In genomic region chr21:31644648-31645047, GRCh38 we compare ENCODE assay signal across 15 cellular contexts.
"Had no signal": no experiment of that assay in that cellular context is flagged by ENCODE, and none has a peak within 500 bp of the region (broad histone marks: within the 10 kb centered on the region; RNA-seq: fewer than 3 reads in every experiment).

No MANE protein-coding gene starts in this region.

- H3K4me1 ChIP-seq: adrenal gland, SJCRH30, thyroid gland had no signal

- H3K4me3 ChIP-seq: adrenal gland, SJCRH30, thyroid gland had no signal

- H3K9me3 ChIP-seq: adrenal gland, SJCRH30, thyroid gland had no signal

- H3K4me1 Mint-ChIP-seq: activated CD4-positive, alpha-beta T cell treated with anti-CD3 and anti-CD28 coated beads, Interleukin-2, amount 10 ng/mL, durations not matched to agents 7 days and 5 days; activated T-helper 17 cell treated with anti-CD3 and anti-CD28 coated beads, Interleukin-2, amount 50 U/mL, for 72 hours; immature natural killer cell; nephron progenitor cell had no signal

- H3K9me3 Mint-ChIP-seq: activated CD4-positive, alpha-beta T cell treated with anti-CD3 and anti-CD28 coated beads, Interleukin-2, amount 10 ng/mL, durations not matched to agents 7 days and 5 days; activated naive CD4-positive, alpha-beta T cell treated with anti-CD3 and anti-CD28 coated beads for 36 hours; activated T-helper 17 cell treated with anti-CD3 and anti-CD28 coated beads, Interleukin-2, amount 50 U/mL, for 72 hours; immature natural killer cell had no signal

- H3K4me3 Mint-ChIP-seq: activated CD4-positive, alpha-beta T cell treated with anti-CD3 and anti-CD28 coated beads, Interleukin-2, amount 10 ng/mL, durations not matched to agents 7 days and 5 days; activated naive CD4-positive, alpha-beta T cell treated with anti-CD3 and anti-CD28 coated beads for 36 hours; activated T-helper 17 cell treated with anti-CD3 and anti-CD28 coated beads, Interleukin-2, amount 50 U/mL, for 72 hours; immature natural killer cell; nephron progenitor cell had no signal

- H3K27ac Mint-ChIP-seq: activated CD4-positive, alpha-beta T cell treated with anti-CD3 and anti-CD28 coated beads, Interleukin-2, amount 10 ng/mL, durations not matched to agents 7 days and 5 days; activated naive CD4-positive, alpha-beta T cell treated with anti-CD3 and anti-CD28 coated beads for 36 hours; activated T-helper 17 cell treated with anti-CD3 and anti-CD28 coated beads, Interleukin-2, amount 50 U/mL, for 72 hours; immature natural killer cell; nephron progenitor cell had no signal

- H3K27me3 ChIP-seq: adrenal gland, SJCRH30, thyroid gland had no signal

- DNase-seq: activated CD4-positive, alpha-beta T cell treated with anti-CD3 and anti-CD28 coated beads, Interleukin-2, amount 10 ng/mL, durations not matched to agents 7 days and 5 days; activated CD4-positive, CD25-positive, alpha-beta regulatory T cell; activated CD8-positive, alpha-beta memory T cell treated with anti-CD3 and anti-CD28 coated beads for 24 hours; activated naive CD4-positive, alpha-beta T cell treated with anti-CD3 and anti-CD28 coated beads for 36 hours; adrenal gland; central memory CD4-positive, alpha-beta T cell; cortex of kidney; glutamatergic neuron; immature natural killer cell; nephron progenitor cell; SJCRH30; stimulated activated CD4-positive, alpha-beta T cell treated with anti-CD3 and anti-CD28 coated beads, Interleukin-4, amount 100 ng/mL, for 4 hours; SW 1271; thyroid gland had no signal

- H3K36me3 ChIP-seq: adrenal gland, SJCRH30, thyroid gland had no signal

- ATAC-seq: activated T-helper 17 cell treated with anti-CD3 and anti-CD28 coated beads, Interleukin-2, amount 50 U/mL, for 72 hours had no signal

- H3K27ac ChIP-seq: adrenal gland, SJCRH30, thyroid gland had no signal
